In the genomic region with DNA sequence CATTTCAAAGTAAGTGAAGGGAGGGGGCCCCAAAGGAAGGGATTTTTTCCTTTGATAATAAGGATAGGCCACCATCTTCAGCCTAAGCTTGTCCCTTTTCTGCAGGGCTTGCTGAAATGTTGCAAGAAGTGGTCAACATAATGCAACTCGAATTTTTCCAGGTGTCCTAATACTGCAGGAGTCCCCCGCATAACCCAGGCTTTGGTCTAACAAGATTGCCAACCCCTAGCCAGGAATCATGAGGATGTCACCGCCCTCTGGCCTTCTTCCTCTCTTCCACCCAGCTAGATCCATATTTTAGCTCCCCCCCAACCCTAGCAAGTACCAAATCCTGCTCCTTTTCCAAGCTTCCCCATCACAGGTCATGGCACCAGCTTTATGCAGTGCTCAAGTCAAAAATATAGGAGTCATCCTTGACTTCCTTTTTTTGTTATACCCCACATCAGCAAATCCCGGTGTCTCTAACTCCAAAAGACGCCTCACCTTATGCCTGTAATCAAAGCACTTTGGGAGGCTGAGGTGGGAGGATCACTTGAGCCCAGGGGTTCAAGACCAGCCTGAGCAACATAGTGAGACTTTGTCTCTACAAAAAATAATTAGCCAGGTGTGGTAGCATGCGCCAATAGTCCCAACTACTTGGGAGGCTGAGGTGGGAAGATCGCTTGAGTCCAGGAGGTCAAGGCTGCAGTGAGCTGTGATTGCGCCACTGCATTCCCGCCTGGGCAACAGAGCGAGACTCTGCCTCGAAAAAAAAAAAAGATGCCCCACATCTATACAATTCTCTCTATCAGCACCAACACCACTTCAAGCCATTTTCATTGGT, we compare ENCODE assay signal across 14 cellular contexts. TPM values are rescaled to one million over a fixed set of nuclear protein-coding genes. Genes with fewer than 3 reads are reported as not detected.
DNase-seq lines count a peak whose midpoint lies in the region; ATAC-seq lines count a peak whose summit lies in the region.
"Had no signal": no experiment of that assay in that cellular context is flagged by ENCODE, and none has a peak within 500 bp of the region (broad histone marks: within the 10 kb centered on the region; RNA-seq: fewer than 3 reads in every experiment).

No MANE protein-coding gene starts in this region.

- H3K36me3 ChIP-seq in stomach smooth muscle (ENCODE audit: control insufficient read depth in 2 of 2, insufficient read depth in 2 of 2, low read length in 2 of 2), result no peaks in the 10 kb centered on the region
- H3K36me3 ChIP-seq: BE2C had no signal

- peak overlapping the region; percentile 46 for H3K27ac ChIP-seq in stomach smooth muscle (ENCODE audit: low read length)

- DNase-seq in amniotic epithelial cell (ENCODE audit: low read depth) (peak; percentile 68), left colon (no peak), NCI-H1105 treated with DMSO at 0.1 percent for 48 hours (lab: John Stamatoyannopoulos, UW) (no peak)
- DNase-seq: activated CD4-positive, alpha-beta memory T cell treated with anti-CD3 and anti-CD28 coated beads, Interleukin-2, amount 10 ng/mL, durations not matched to agents 7 days and 5 days; aorta; BE2C; DMS153; NCI-H187; NCI-H510A; OCI-M1 had no signal

- H3K9ac ChIP-seq in stomach smooth muscle (ENCODE audit: low read length in 2 of 2), result no peak overlapping the region

- intact Hi-C loops in left colon (cut with DNase I, micrococcal nuclease), result no loop called here

- peaks cover 0 to 3% of the 10 kb centered on the region in 2 donors for H3K27me3 ChIP-seq in stomach smooth muscle (ENCODE audit: control insufficient read depth in 1 of 2, insufficient read depth in 2 of 2, low read length in 2 of 2)
- H3K27me3 ChIP-seq: BE2C had no signal

- peak; percentile 39 for ATAC-seq in left colon
- no peak for ATAC-seq in GM21447 (IDR thresholded peaks at IDR 0.05; ENCODE audit: unreplicated experiment)
- no peak for ATAC-seq in HG02759 (IDR thresholded peaks at IDR 0.05; ENCODE audit: unreplicated experiment)

- H3K4me1 ChIP-seq in stomach smooth muscle (ENCODE audit: control insufficient read depth, insufficient read depth, low read length), result peaks cover 14% of the 10 kb centered on the region
- H3K4me1 ChIP-seq: BE2C had no signal

- no peak overlapping the region for H3K4me3 ChIP-seq in stomach smooth muscle (ENCODE audit: low read length in 2 of 2)
- H3K4me3 ChIP-seq: lung had no signal

- H3K9me3 ChIP-seq in stomach smooth muscle (ENCODE audit: control insufficient read depth in 2 of 2, low read length in 2 of 2), result no peaks in the 10 kb centered on the region
- H3K9me3 ChIP-seq: BE2C had no signal

RNA-seq across cellular contexts. Expression of a gene that starts 9.1 kb away (rescaled TPM):
- 10 to 100 TPM; 14.7 to 49.5 TPM for total RNA-seq in left colon

RNA-seq across cellular contexts. Expression of a gene that starts 13.5 kb away (rescaled TPM):
- total RNA-seq in left colon, result 10 to 100 TPM; 27.2 to 32.1 TPM

RNA-seq across cellular contexts. Expression of a gene that starts 29.9 kb away (rescaled TPM):
- 100 to 1,000 TPM; 513 to 538 TPM for total RNA-seq in left colon

RNA-seq across cellular contexts. Expression of a gene that starts 30.0 kb away (rescaled TPM):
- 1 to 10 TPM; 4.7 to 5.5 TPM for total RNA-seq in left colon

RNA-seq across cellular contexts. Expression of a gene that starts 33.6 kb away (rescaled TPM):
- total RNA-seq in left colon, result 1 to 10 TPM; 2.0 to 3.2 TPM
